Comparison of ENCODE assay signal across 2 cellular contexts in genomic region chr20:36350439-36350838, GRCh38.
TF ChIP-seq lines count a peak whose summit lies in the region.

No MANE protein-coding gene starts in this region.

TF ChIP-seq in HepG2, 621 proteins besides CTCF, POLR2A, EP300 and RAD21:
- peak; percentile 57; the same call in 1 of the 2 replicates for TF ChIP-seq ZNF629 (CRISPR knock-in tag; conservative IDR thresholded peaks at IDR 0.05)
- TF ChIP-seq CHCHD3 (CRISPR knock-in tag; IDR thresholded peaks at IDR 0.05), result no peak
- peak; percentile 69; the same call in 1 of the 2 replicates for TF ChIP-seq ZKSCAN1 (IDR thresholded peaks at IDR 0.05; ENCODE audit: low read length)
- TF ChIP-seq ZNF10 (CRISPR knock-in tag; IDR thresholded peaks at IDR 0.05; ENCODE audit: borderline replicate concordance, low read depth), result no peak
- no peak for TF ChIP-seq THAP9 (CRISPR knock-in tag; IDR thresholded peaks at IDR 0.05; ENCODE audit: borderline replicate concordance)
- no peak for TF ChIP-seq NR2C2 (CRISPR knock-in tag; IDR thresholded peaks at IDR 0.05; ENCODE audit: borderline replicate concordance)
- TF ChIP-seq ZNF343 (CRISPR knock-in tag; IDR thresholded peaks at IDR 0.05), result no peak
- TF ChIP-seq ZNF180 (CRISPR knock-in tag; IDR thresholded peaks at IDR 0.05; ENCODE audit: borderline replicate concordance, low read depth), result no peak
- no peak for TF ChIP-seq SRSF1 (optimal IDR thresholded peaks at IDR 0.05; ENCODE audit: low read depth, low read length)
- TF ChIP-seq CCDC6 (CRISPR knock-in tag; IDR thresholded peaks at IDR 0.05), result no peak
- TF ChIP-seq PBX3 (CRISPR knock-in tag; IDR thresholded peaks at IDR 0.05; ENCODE audit: borderline replicate concordance), result no peak
- no peak for TF ChIP-seq ZNF775 (CRISPR knock-in tag; IDR thresholded peaks at IDR 0.05; ENCODE audit: borderline replicate concordance)

TF ChIP-seq in K562, 482 proteins besides CTCF, POLR2A, EP300 and RAD21:
- TF ChIP-seq ZNF408 (CRISPR knock-in tag; IDR thresholded peaks at IDR 0.05; ENCODE audit: low read depth) (no peak), ZKSCAN1 (IDR thresholded peaks at IDR 0.05; ENCODE audit: low read depth, low read length) (peak; percentile 58; the same call in 1 of the 2 replicates)
